8 cellular contexts compared by ENCODE assay signal in the genomic region with DNA sequence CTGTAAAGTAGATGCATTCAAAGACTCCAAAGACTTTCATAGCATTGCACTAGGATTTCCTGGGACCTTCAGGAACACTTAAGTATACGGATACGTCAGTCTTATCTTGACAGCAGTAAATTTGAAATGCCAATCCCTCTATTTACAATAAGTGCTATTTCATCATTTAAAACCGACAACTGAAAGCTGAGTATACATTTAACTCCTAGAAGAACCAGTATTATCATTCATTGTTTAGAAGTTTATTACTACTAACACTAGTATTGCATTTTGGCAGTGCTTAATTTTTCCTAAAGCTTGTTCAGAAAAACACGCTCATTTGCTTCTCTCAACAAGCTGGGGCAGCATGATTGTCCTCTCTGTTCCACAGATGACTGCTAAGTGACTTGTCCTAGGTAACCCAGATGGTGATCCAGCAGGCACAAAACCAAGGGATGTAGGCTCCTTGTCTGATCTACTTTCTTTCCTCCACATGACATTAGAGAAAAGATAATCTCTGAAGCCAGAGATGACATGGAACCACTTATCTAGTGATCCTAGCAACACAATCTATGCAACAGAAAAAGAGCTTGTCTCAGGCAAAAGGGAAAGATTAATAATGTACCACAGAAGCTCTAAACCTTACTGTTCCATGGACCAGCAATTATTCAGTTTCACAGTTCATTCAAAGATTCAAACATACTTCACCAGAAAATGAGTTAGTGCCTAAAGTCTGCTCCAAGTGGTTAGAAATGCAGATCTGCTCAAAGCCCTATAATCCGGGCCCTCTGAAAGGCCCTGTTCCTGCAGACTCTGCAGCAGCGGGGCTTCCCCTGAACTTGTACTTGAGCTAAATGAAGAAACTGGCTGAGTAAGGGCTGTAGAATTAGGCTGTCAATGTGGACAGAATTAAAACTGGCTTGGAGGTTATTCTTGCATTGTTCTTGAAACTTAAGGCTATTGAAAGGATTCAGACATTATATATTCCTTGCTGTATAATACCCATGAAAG. TPM values are rescaled to one million over a fixed set of nuclear protein-coding genes. Genes with fewer than 3 reads are reported as not detected.
DNase-seq lines count a peak whose midpoint lies in the region; ATAC-seq and TF ChIP-seq lines count a peak whose summit lies in the region.

No MANE protein-coding gene starts in this region.

- H3K56ac ChIP-seq in H9 (ENCODE audit: insufficient read length, low read depth, low read length) = no peak overlapping the region

- no peak overlapping the region for H2BK120ac ChIP-seq in H9 (ENCODE audit: low read depth, low read length, poor library complexity, severe bottlenecking)

- H3K27ac Mint-ChIP-seq in memory B cell (peak overlapping the region; percentile 49), type B pancreatic cell (peak overlapping the region; percentile 62), H9 (peak overlapping the region in 1 of 3 experiments; percentile 26; a peak in 1 of 7 replicates)

- H4K20me1 ChIP-seq in H9 (ENCODE audit: control insufficient read depth, insufficient read depth, insufficient read length) = no peaks in the 10 kb centered on the region

- H2BK15ac ChIP-seq in H9 (ENCODE audit: low read depth, low read length) = no peak overlapping the region

- no peak overlapping the region for H4K8ac ChIP-seq in H9 (replicated peaks; ENCODE audit: insufficient read length, low read depth, low read length)

- TF ChIP-seq CTCF in AG04449 (IDR thresholded peaks at IDR 0.05; ENCODE audit: insufficient read depth, low read length, missing control alignments) (no peak), type B pancreatic cell (conservative IDR thresholded peaks at IDR 0.05) (no peak), H9 (conservative IDR thresholded peaks at IDR 0.05) (no peak)

- no CpG with 5 or more reads among the region's 6 CpGs for WGBS in H9 (ENCODE audit: extremely low coverage, insufficient read length, low lambda C conversion rate)

- H3K18ac ChIP-seq in H9 (ENCODE audit: insufficient read length, low read depth, low read length) = no peak overlapping the region

- CTCF ChIA-PET in AG04449 (lab: Yijun Ruan, JAX) = interaction anchor here (0.7 to 1.6 kb wide), 7 partner anchors 14 to 501 kb away, joined by 3 to 5 read pairs (median 3); no protein-coding TSS in a partner anchor

- H2AK5ac ChIP-seq in H9 (ENCODE audit: insufficient read length, low read length) = no peak overlapping the region

- peaks cover 18% of the 10 kb centered on the region for H3K4me1 ChIP-seq in H9 (ENCODE audit: insufficient read depth, low read length)

- no peak overlapping the region for H3K27ac ChIP-seq in H9 (ENCODE audit: insufficient read length, low read depth, low read length)

- H3K9me3 Mint-ChIP-seq in memory B cell = no peaks in the 10 kb centered on the region
- no peaks in the 10 kb centered on the region for H3K9me3 Mint-ChIP-seq in type B pancreatic cell
- H3K9me3 Mint-ChIP-seq in H9 = no peaks in the 10 kb centered on the region

- H3T11ph ChIP-seq in H9 (ENCODE audit: low read length) = no peak overlapping the region

- no peaks in the 10 kb centered on the region for H3K9me3 ChIP-seq in H9 (ENCODE audit: control insufficient read depth, low read depth, low read length)

- H3K14ac ChIP-seq in H9 (ENCODE audit: insufficient read depth, low read length) = no peak overlapping the region

- no peak overlapping the region for H4K91ac ChIP-seq in H9 (ENCODE audit: insufficient read length, low read depth, low read length)

- H3K79me1 ChIP-seq in H9 (ENCODE audit: insufficient read depth, low read depth, low read length, poor library complexity, severe bottlenecking) = no peaks in the 10 kb centered on the region

- no peak overlapping the region for H3K23ac ChIP-seq in H9 (ENCODE audit: insufficient read length, low read depth, low read length)

- H3K4me2 ChIP-seq in H9 (ENCODE audit: insufficient read depth, insufficient read length, low read length) = no peak overlapping the region

- in situ Hi-C loops in ACHN (cut with HindIII; ENCODE audit: low pct_ligation_motif_present, low pct_unique_long_range_greater_than_20kb, low sequenced_read_pairs) = no loop called here

- H3K4me3 ChIP-seq in AG04449 (ENCODE audit: low read depth, low read length) = peak overlapping the region; percentile 40

- H2BK12ac ChIP-seq in H9 (ENCODE audit: insufficient read length, low read depth, low read length) = no peak overlapping the region

- DNase-seq in AG04449 (ENCODE audit: low read depth, low spot score) (no peak), amniotic epithelial cell (ENCODE audit: low read depth) (peak; percentile 89), memory B cell (ENCODE audit: low spot score in 2 of 2) (no peak), type B pancreatic cell (ENCODE audit: extremely low spot score, unreplicated experiment) (no peak), ACHN (no peak), H9 (no peak)

- POLR2A ChIA-PET in AG04449 (lab: Yijun Ruan, JAX) = no interaction called here

- H2BK20ac ChIP-seq in H9 (ENCODE audit: low read depth, low read length, poor library complexity, severe bottlenecking) = no peak overlapping the region

- H3K27me3 Mint-ChIP-seq in memory B cell = no peaks in the 10 kb centered on the region
- no peaks in the 10 kb centered on the region for H3K27me3 Mint-ChIP-seq in type B pancreatic cell
- H3K27me3 Mint-ChIP-seq in H9 (ENCODE audit: low read depth) = peaks cover 4% of the 10 kb centered on the region

- H3K36me3 Mint-ChIP-seq in memory B cell (no peaks in the 10 kb centered on the region), type B pancreatic cell (peaks cover 19% of the 10 kb centered on the region), H9 (ENCODE audit: insufficient read depth in 1 of 3, low read depth in 3 of 3) (peaks cover 0 to 3% (median 0%) of the 10 kb centered on the region in 3 experiments; a peak in 2 of 7 replicates)

- no peak overlapping the region for H3K9ac ChIP-seq in H9 (ENCODE audit: extremely low read depth, insufficient read length, low read length)

- peaks cover 13% of the 10 kb centered on the region for H3K23me2 ChIP-seq in H9 (ENCODE audit: insufficient read length, low read depth, low read length, poor library complexity, severe bottlenecking)

- peaks cover 2% of the 10 kb centered on the region; the same call in 1 of the 2 replicates for H3K79me2 ChIP-seq in H9 (ENCODE audit: insufficient read depth, low read length)

- H3K4me1 Mint-ChIP-seq in memory B cell = peaks cover 53% of the 10 kb centered on the region
- H3K4me1 Mint-ChIP-seq in type B pancreatic cell (ENCODE audit: unreplicated experiment) = peaks cover 58% of the 10 kb centered on the region
- peaks cover 82 to 85% of the 10 kb centered on the region in 2 experiments for H3K4me1 Mint-ChIP-seq in H9

- ATAC-seq in GM19438 (IDR thresholded peaks at IDR 0.05; ENCODE audit: low read depth, unreplicated experiment) (peak; percentile 31), HG03575 (IDR thresholded peaks at IDR 0.05; ENCODE audit: extremely low read depth, insufficient number of reproducible peaks, low FRiP score, unreplicated experiment) (peak; percentile 23), memory B cell (ENCODE audit: low read depth) (peak; percentile 16)

- H3K27me3 ChIP-seq in H9 (ENCODE audit: insufficient read depth, low read length) = no peaks in the 10 kb centered on the region

- peak overlapping the region; percentile 58 for H3K4me3 Mint-ChIP-seq in memory B cell
- peak overlapping the region; percentile 97 for H3K4me3 Mint-ChIP-seq in type B pancreatic cell
- peak overlapping the region in 1 of 2 experiments; percentile 14; a peak in 1 of 5 replicates for H3K4me3 Mint-ChIP-seq in H9

- H4K5ac ChIP-seq in H9 (ENCODE audit: insufficient read length, low read depth, low read length) = no peak overlapping the region

- H3K4ac ChIP-seq in H9 (ENCODE audit: low read depth, low read length) = no peak overlapping the region

- H2AFZ ChIP-seq in H9 (ENCODE audit: low read length) = no peak overlapping the region

- no peak overlapping the region for H2BK5ac ChIP-seq in H9 (ENCODE audit: insufficient read length, low read length)

RNA-seq across cellular contexts. Expression of gene MAML2, which starts 5.2 kb away (rescaled TPM):
- total RNA-seq in type B pancreatic cell (ENCODE audit: low replicate concordance) = 20.8 and 33.6 TPM in 2 replicates
- total RNA-seq in H9 (2021) = 2.7 TPM in 2 replicates

RNA-seq across cellular contexts. Expression of gene CCDC82, which starts 51.9 kb away (rescaled TPM):
- 15.2 and 21.7 TPM in 2 replicates for total RNA-seq in type B pancreatic cell (ENCODE audit: low replicate concordance)
- 14.7 and 17.4 TPM in 2 replicates for total RNA-seq in H9 (2021)

RNA-seq across cellular contexts. Expression of gene JRKL, which starts 52.0 kb away (rescaled TPM):
- total RNA-seq in type B pancreatic cell (ENCODE audit: low replicate concordance) = 11.5 and 13.9 TPM in 2 replicates
- total RNA-seq in H9 (2021) = 3.0 and 3.6 TPM in 2 replicates
